ENCODE assay signal across 1 cellular context in genomic region chrX:13080128-13080795, GRCh38.
TF ChIP-seq lines count a peak whose summit lies in the region.

No MANE protein-coding gene starts in this region.

TF ChIP-seq in GM12878, 131 proteins besides CTCF, POLR2A, EP300 and RAD21:
- no peak for TF ChIP-seq IRF3 (IDR thresholded peaks at IDR 0.05)
- TF ChIP-seq IRF4 (IDR thresholded peaks at IDR 0.05; ENCODE audit: low read depth, low read length): 0 out of 2 replicates have a peak, but pooled peaks have one; percentile 6
- TF ChIP-seq, protein P1, sequence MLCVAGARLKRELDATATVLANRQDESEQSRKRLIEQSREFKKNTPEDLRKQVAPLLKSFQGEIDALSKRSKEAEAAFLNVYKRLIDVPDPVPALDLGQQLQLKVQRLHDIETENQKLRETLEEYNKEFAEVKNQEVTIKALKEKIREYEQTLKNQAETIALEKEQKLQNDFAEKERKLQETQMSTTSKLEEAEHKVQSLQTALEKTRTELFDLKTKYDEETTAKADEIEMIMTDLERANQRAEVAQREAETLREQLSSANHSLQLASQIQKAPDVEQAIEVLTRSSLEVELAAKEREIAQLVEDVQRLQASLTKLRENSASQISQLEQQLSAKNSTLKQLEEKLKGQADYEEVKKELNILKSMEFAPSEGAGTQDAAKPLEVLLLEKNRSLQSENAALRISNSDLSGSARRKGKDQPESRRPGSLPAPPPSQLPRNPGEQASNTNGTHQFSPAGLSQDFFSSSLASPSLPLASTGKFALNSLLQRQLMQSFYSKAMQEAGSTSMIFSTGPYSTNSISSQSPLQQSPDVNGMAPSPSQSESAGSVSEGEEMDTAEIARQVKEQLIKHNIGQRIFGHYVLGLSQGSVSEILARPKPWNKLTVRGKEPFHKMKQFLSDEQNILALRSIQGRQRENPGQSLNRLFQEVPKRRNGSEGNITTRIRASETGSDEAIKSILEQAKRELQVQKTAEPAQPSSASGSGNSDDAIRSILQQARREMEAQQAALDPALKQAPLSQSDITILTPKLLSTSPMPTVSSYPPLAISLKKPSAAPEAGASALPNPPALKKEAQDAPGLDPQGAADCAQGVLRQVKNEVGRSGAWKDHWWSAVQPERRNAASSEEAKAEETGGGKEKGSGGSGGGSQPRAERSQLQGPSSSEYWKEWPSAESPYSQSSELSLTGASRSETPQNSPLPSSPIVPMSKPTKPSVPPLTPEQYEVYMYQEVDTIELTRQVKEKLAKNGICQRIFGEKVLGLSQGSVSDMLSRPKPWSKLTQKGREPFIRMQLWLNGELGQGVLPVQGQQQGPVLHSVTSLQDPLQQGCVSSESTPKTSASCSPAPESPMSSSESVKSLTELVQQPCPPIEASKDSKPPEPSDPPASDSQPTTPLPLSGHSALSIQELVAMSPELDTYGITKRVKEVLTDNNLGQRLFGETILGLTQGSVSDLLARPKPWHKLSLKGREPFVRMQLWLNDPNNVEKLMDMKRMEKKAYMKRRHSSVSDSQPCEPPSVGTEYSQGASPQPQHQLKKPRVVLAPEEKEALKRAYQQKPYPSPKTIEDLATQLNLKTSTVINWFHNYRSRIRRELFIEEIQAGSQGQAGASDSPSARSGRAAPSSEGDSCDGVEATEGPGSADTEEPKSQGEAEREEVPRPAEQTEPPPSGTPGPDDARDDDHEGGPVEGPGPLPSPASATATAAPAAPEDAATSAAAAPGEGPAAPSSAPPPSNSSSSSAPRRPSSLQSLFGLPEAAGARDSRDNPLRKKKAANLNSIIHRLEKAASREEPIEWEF (IDR thresholded peaks at IDR 0.05; ENCODE audit: insufficient replicate concordance, low read depth, low read length): peak; percentile 27
- peak; percentile 13; the same call in 1 of the 2 replicates for TF ChIP-seq RUNX3 (IDR thresholded peaks at IDR 0.05; ENCODE audit: low read length)
- 0 out of 2 replicates have a peak, but pooled peaks have one; percentile 37 for TF ChIP-seq EED (IDR thresholded peaks at IDR 0.05; ENCODE audit: low read depth)
- 0 out of 2 replicates have a peak, but pooled peaks have one; percentile 9 for TF ChIP-seq JUNB (IDR thresholded peaks at IDR 0.05)
- no peak for TF ChIP-seq POLR2AphosphoS5 (IDR thresholded peaks at IDR 0.05; ENCODE audit: low read length)
